In the genomic region with DNA sequence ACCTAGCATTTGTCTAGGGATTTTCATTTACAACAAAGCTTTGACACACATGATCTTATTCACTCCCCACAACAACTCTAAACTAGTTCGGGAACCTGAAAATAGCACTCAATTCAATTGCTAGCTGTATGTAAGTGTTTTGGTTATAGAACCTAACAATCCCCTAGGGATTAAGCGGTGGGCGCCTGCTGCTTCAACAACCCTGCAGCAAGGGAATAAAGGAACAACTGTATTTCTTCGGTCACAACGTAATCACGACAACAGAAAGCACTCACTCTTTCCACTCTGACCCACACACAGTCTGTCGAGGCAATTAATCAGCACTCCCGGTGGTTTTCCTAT, we compare ENCODE assay signal across 8 cellular contexts. TPM values are rescaled to one million over a fixed set of nuclear protein-coding genes. Genes with fewer than 3 reads are reported as not detected.
DNase-seq lines count a peak whose midpoint lies in the region; ATAC-seq and TF ChIP-seq lines count a peak whose summit lies in the region.

No MANE protein-coding gene starts in this region.

- H3K4me1 ChIP-seq in MM.1S (ENCODE audit: low read length) (no peaks in the 10 kb centered on the region; the same call in 1 of the 2 replicates), endodermal cell (ENCODE audit: control insufficient read depth, insufficient read depth, low read length) (no peaks in the 10 kb centered on the region), gastrocnemius medialis (peaks cover 0 to 10% of the 10 kb centered on the region in 2 donors)

- in situ Hi-C loops in gastrocnemius medialis (cut with MboI; ENCODE audit: low sequenced_read_pairs in 4 of 4), result no loop called here

- peaks cover 29% of the 10 kb centered on the region for H3K27me3 Mint-ChIP-seq in activated T-cell treated with anti-CD3 and anti-CD28 coated beads, Interleukin-2, amount 50 U/mL, for 24 hours
- no peaks in the 10 kb centered on the region for H3K27me3 Mint-ChIP-seq in endodermal cell (ENCODE audit: insufficient read depth)

- no peaks in the 10 kb centered on the region for H3K9me2 ChIP-seq in MM.1S (replicated peaks; ENCODE audit: insufficient read depth, low read length)

- H3K9ac ChIP-seq in MM.1S (ENCODE audit: low read length) (no peak overlapping the region), endodermal cell (ENCODE audit: extremely low read depth, low read length, poor library complexity, severe bottlenecking) (no peak overlapping the region)

- peaks cover 19% of the 10 kb centered on the region for H3K79me2 ChIP-seq in MM.1S (ENCODE audit: low read length)

- no peak for TF ChIP-seq CTCF in MM.1S (IDR thresholded peaks at IDR 0.05; ENCODE audit: low read length)
- TF ChIP-seq CTCF in endodermal cell (conservative IDR thresholded peaks at IDR 0.05), result no peak
- TF ChIP-seq CTCF in gastrocnemius medialis (IDR thresholded peaks at IDR 0.05 in 4 of 5, conservative IDR thresholded peaks at IDR 0.05 in 1 of 5), result no peak

- H3K27ac ChIP-seq in MM.1S (ENCODE audit: low read length) (no peak overlapping the region), endodermal cell (ENCODE audit: low read depth, low read length) (no peak overlapping the region), gastrocnemius medialis (peak overlapping the region; percentile 86 to 90 (median 87))

- H3K36me3 ChIP-seq in MM.1S (replicated peaks; ENCODE audit: insufficient read depth, low read length) (no peaks in the 10 kb centered on the region), endodermal cell (ENCODE audit: control insufficient read depth, insufficient read depth, low read length) (no peaks in the 10 kb centered on the region), gastrocnemius medialis (no peaks in the 10 kb centered on the region)

- no peaks in the 10 kb centered on the region for H4K20me1 ChIP-seq in MM.1S (ENCODE audit: insufficient read depth, low read length)

- H3K9me3 ChIP-seq in MM.1S (replicated peaks; ENCODE audit: insufficient read depth, low read length), result no peaks in the 10 kb centered on the region
- no peaks in the 10 kb centered on the region for H3K9me3 ChIP-seq in endodermal cell (ENCODE audit: control insufficient read depth, low read length)
- no peaks in the 10 kb centered on the region for H3K9me3 ChIP-seq in gastrocnemius medialis

- H3K4me2 ChIP-seq in MM.1S (ENCODE audit: low read depth, low read length), result peak overlapping the region; percentile 86; the same call in 1 of the 2 replicates

- H3K27me3 ChIP-seq in MM.1S (replicated peaks; ENCODE audit: insufficient read depth, low read length), result no peaks in the 10 kb centered on the region
- no peaks in the 10 kb centered on the region for H3K27me3 ChIP-seq in endodermal cell (ENCODE audit: control insufficient read depth, insufficient read depth, low read length, poor library complexity, severe bottlenecking)
- no peaks in the 10 kb centered on the region for H3K27me3 ChIP-seq in gastrocnemius medialis

- no peak for ATAC-seq in gastrocnemius medialis

- intact Hi-C loops in gastrocnemius medialis (cut with DNase I; ENCODE audit: low total_unique reads), result no loop called here

- 70% methylated on average over 6 of the region's 8 CpGs; no CpG with 5 or more reads in 1 of the 2 experiments for WGBS in endodermal cell (ENCODE audit: insufficient coverage in 1 of 2, insufficient read length in 1 of 2), 2 experiments

- peak overlapping the region; percentile 73 for H3K4me3 ChIP-seq in MM.1S (ENCODE audit: low read length)
- no peak overlapping the region for H3K4me3 ChIP-seq in endodermal cell (ENCODE audit: low read length)
- H3K4me3 ChIP-seq in gastrocnemius medialis, result peak overlapping the region; percentile 71 to 82 (median 80)

- peak overlapping the region; percentile 89 for H3K4me3 Mint-ChIP-seq in activated T-cell treated with anti-CD3 and anti-CD28 coated beads, Interleukin-2, amount 50 U/mL, for 24 hours
- peak overlapping the region; percentile 93 for H3K4me3 Mint-ChIP-seq in endodermal cell

- H3K36me3 Mint-ChIP-seq in activated T-cell treated with anti-CD3 and anti-CD28 coated beads, Interleukin-2, amount 50 U/mL, for 24 hours (ENCODE audit: low read depth), result peaks cover 2% of the 10 kb centered on the region
- peaks cover 2% of the 10 kb centered on the region for H3K36me3 Mint-ChIP-seq in endodermal cell (ENCODE audit: low read depth)

- H3F3A ChIP-seq in MM.1S (ENCODE audit: insufficient read depth, low read length), result peaks cover 6% of the 10 kb centered on the region

- H3K9me3 Mint-ChIP-seq in activated T-cell treated with anti-CD3 and anti-CD28 coated beads, Interleukin-2, amount 50 U/mL, for 24 hours, result no peaks in the 10 kb centered on the region
- H3K9me3 Mint-ChIP-seq in endodermal cell, result no peaks in the 10 kb centered on the region

- no peak for DNase-seq in activated T-cell treated with anti-CD3 and anti-CD28 coated beads, Interleukin-2, amount 50 U/mL, for 24 hours
- DNase-seq in activated T-cell treated with anti-CD3 and anti-CD28 coated beads for 4 hours (no peak), MM.1S (no peak), endodermal cell (no peak), gastrocnemius medialis (no peak), midbrain (lab: John Stamatoyannopoulos, UW) (no peak), HCEC 1CT (no peak), NCI-H748 treated with DMSO at 0.1 percent for 48 hours (lab: John Stamatoyannopoulos, UW) (no peak)

- H3K27ac Mint-ChIP-seq in activated T-cell treated with anti-CD3 and anti-CD28 coated beads, Interleukin-2, amount 50 U/mL, for 24 hours, result peak overlapping the region; percentile 94
- H3K27ac Mint-ChIP-seq in endodermal cell, result peak overlapping the region; percentile 89

- peak overlapping the region; percentile 21; the same call in 1 of the 2 replicates for H2AFZ ChIP-seq in MM.1S (ENCODE audit: low read length)

- peaks cover 35% of the 10 kb centered on the region for H3K4me1 Mint-ChIP-seq in activated T-cell treated with anti-CD3 and anti-CD28 coated beads, Interleukin-2, amount 50 U/mL, for 24 hours (ENCODE audit: low read depth)
- peaks cover 28% of the 10 kb centered on the region for H3K4me1 Mint-ChIP-seq in endodermal cell

- no peak for TF ChIP-seq POLR2A in gastrocnemius medialis (IDR thresholded peaks at IDR 0.05)

RNA-seq across cellular contexts. Expression of gene DIAPH2, which starts 0.7 kb away (rescaled TPM):
- 10 to 100 TPM; 21.5 to 51.8 TPM for total RNA-seq in endodermal cell
- 6.2 TPM for polyA plus RNA-seq in endodermal cell (2013, experiment 1 of 2)
- 6.3 TPM for polyA plus RNA-seq in endodermal cell (2013, experiment 2 of 2)
- 10 to 100 TPM; 12.1 to 41.6 (median 29.1) TPM for total RNA-seq in gastrocnemius medialis

Comparison
In these comparisons a context has a peak if more than half of its experiments do, and no peak if none do; other contexts are left out.
1. H3K27ac ChIP-seq: peak in gastrocnemius medialis (4 of 4); none in MM.1S (single experiment) and endodermal cell (single experiment).